6 cellular contexts compared by ENCODE assay signal in the genomic region with DNA sequence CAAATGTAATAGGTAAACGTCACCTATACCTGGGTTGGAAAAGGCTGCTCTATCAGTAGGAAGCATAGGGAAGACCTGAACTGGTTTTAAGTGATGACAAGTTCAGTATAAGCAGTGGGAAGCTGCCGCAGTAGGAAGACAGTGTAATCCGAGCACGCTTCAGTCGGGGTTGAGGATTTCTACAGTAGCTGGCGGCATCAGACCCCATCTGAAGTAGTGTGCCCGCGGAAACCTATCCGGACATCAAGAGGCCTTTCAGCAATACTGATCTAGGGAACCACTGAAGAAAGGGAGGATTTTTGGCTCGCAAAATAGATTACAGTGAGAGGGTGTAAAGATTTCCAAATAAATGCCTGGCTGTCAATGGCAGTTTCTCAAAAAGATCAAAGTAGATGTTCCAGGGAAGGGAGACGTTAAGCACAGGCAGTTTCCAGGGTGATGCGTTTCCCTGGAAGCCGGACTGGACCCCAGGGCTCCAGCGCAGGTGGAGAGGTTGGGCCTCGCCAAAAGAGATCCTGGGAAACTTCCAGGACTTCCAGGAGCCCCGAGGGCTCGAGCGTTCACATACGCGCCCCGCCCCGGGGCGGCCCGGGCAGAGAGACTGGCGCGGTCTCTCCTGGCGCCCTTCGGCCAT. TPM values are rescaled to one million over a fixed set of nuclear protein-coding genes. Genes with fewer than 3 reads are reported as not detected.
DNase-seq lines count a peak whose midpoint lies in the region; ATAC-seq and TF ChIP-seq lines count a peak whose summit lies in the region.

No MANE protein-coding gene starts in this region.

- no peaks in the 10 kb centered on the region for H3K36me3 ChIP-seq in KMS-11 (ENCODE audit: insufficient read depth)
- H3K36me3 ChIP-seq in neural progenitor cell = no peaks in the 10 kb centered on the region

- H3K27me3 ChIP-seq in KMS-11 (ENCODE audit: insufficient read depth, low read depth) = peaks cover 19% of the 10 kb centered on the region; the same call in 1 of the 2 replicates
- peaks cover 45% of the 10 kb centered on the region for H3K27me3 ChIP-seq in neural progenitor cell

- peak overlapping the region; percentile 39 to 87 (median 72) for H3K27ac Mint-ChIP-seq in brain
- no peak overlapping the region for H3K27ac Mint-ChIP-seq in neural progenitor cell

- ATAC-seq in GM21367 (IDR thresholded peaks at IDR 0.05; ENCODE audit: unreplicated experiment) (no peak), HG03025 (IDR thresholded peaks at IDR 0.05; ENCODE audit: low FRiP score, unreplicated experiment) (no peak)

- no peak overlapping the region for H3K9ac ChIP-seq in KMS-11
- H3K9ac ChIP-seq in neural progenitor cell = no peak overlapping the region

- DNase-seq in neural progenitor cell (ENCODE audit: low spot score) (peak; percentile 41), NCI-H774 (lab: John Stamatoyannopoulos, UW) (no peak)

- H3K4me1 Mint-ChIP-seq in brain = peaks cover 44% of the 10 kb centered on the region
- H3K4me1 Mint-ChIP-seq in neural progenitor cell = peaks cover 23% of the 10 kb centered on the region

- peaks cover 17% of the 10 kb centered on the region for H3K27me3 Mint-ChIP-seq in brain
- peaks cover 19% of the 10 kb centered on the region for H3K27me3 Mint-ChIP-seq in neural progenitor cell (ENCODE audit: insufficient read depth, low read depth)

- H3F3A ChIP-seq in neural progenitor cell (ENCODE audit: low read depth) = peaks cover 23% of the 10 kb centered on the region

- no peaks in the 10 kb centered on the region for H3K9me3 ChIP-seq in neural progenitor cell (ENCODE audit: low read depth)

- H3K4me3 Mint-ChIP-seq in brain = peak overlapping the region; percentile 80 to 89 (median 83)
- peak overlapping the region; percentile 86 for H3K4me3 Mint-ChIP-seq in neural progenitor cell

- no peak overlapping the region; the same call in 1 of the 2 replicates for H3K4me2 ChIP-seq in KMS-11
- H3K4me2 ChIP-seq in neural progenitor cell = peak overlapping the region; percentile 74

- H3K4me3 ChIP-seq in KMS-11 (IDR thresholded peaks at IDR 0.05; ENCODE audit: insufficient read depth, low read depth, low read length) = no peak overlapping the region
- H3K4me3 ChIP-seq in neural progenitor cell = peak overlapping the region; percentile 51

- H3K9me3 Mint-ChIP-seq in brain = no peaks in the 10 kb centered on the region
- H3K9me3 Mint-ChIP-seq in neural progenitor cell = no peaks in the 10 kb centered on the region

- H3K27ac ChIP-seq in KMS-11 = no peak overlapping the region
- no peak overlapping the region for H3K27ac ChIP-seq in neural progenitor cell

- H4K20me1 ChIP-seq in KMS-11 (ENCODE audit: insufficient read depth) = no peaks in the 10 kb centered on the region
- peaks cover 14% of the 10 kb centered on the region for H4K20me1 ChIP-seq in neural progenitor cell (ENCODE audit: low read depth)

- H2AFZ ChIP-seq in KMS-11 (ENCODE audit: low read depth) (peak overlapping the region; percentile 23; the same call in 1 of the 2 replicates), neural progenitor cell (replicated peaks) (peak overlapping the region; percentile 95)

- no peak for TF ChIP-seq CTCF in KMS-11 (conservative IDR thresholded peaks at IDR 0.05; ENCODE audit: low read depth, low read length)
- no peak for TF ChIP-seq CTCF in brain (conservative IDR thresholded peaks at IDR 0.05)
- TF ChIP-seq CTCF in neural progenitor cell (IDR thresholded peaks at IDR 0.05) = no peak

- no peaks in the 10 kb centered on the region for H3K79me2 ChIP-seq in KMS-11 (ENCODE audit: insufficient read depth, low read depth)
- peaks cover 15% of the 10 kb centered on the region for H3K79me2 ChIP-seq in neural progenitor cell (ENCODE audit: low read depth)

- peaks cover 2% of the 10 kb centered on the region for H3K4me1 ChIP-seq in KMS-11 (ENCODE audit: low read depth, poor library complexity, severe bottlenecking)
- H3K4me1 ChIP-seq in neural progenitor cell = peaks cover 11% of the 10 kb centered on the region

- H3K36me3 Mint-ChIP-seq in brain (peaks cover 34% of the 10 kb centered on the region), neural progenitor cell (peaks cover 26% of the 10 kb centered on the region)

RNA-seq across cellular contexts. Expression of a gene that starts 5.3 kb away (rescaled TPM):
- 4.9 TPM for polyA plus RNA-seq in brain (ENCODE audit: insufficient read depth, low read depth, low replicate concordance)
- 24.2 and 39.1 TPM in 2 replicates for total RNA-seq in neural progenitor cell (ENCODE audit: low replicate concordance)

RNA-seq across cellular contexts. Expression of a gene that starts 6.1 kb away (rescaled TPM):
- 9.7 TPM for polyA plus RNA-seq in brain (ENCODE audit: insufficient read depth, low read depth, low replicate concordance)
- 3.4 and 13.2 TPM in 2 replicates for total RNA-seq in neural progenitor cell (ENCODE audit: low replicate concordance)

RNA-seq across cellular contexts. Expression of a gene that starts 18.7 kb away (rescaled TPM):
- polyA plus RNA-seq in brain (ENCODE audit: insufficient read depth, low read depth, low replicate concordance) = 65.7 TPM
- total RNA-seq in neural progenitor cell (ENCODE audit: low replicate concordance) = 18.5 and 28.4 TPM in 2 replicates

RNA-seq across cellular contexts. Expression of a gene that starts 18.9 kb away (rescaled TPM):
- polyA plus RNA-seq in brain (ENCODE audit: insufficient read depth, low read depth, low replicate concordance) = 77.9 TPM
- 47.9 and 73.7 TPM in 2 replicates for total RNA-seq in neural progenitor cell (ENCODE audit: low replicate concordance)

RNA-seq across cellular contexts. Expression of a gene that starts 22.4 kb away (rescaled TPM):
- not detected for polyA plus RNA-seq in brain (ENCODE audit: insufficient read depth, low read depth, low replicate concordance)
- 0.11 and 0.71 TPM in 2 replicates for total RNA-seq in neural progenitor cell (ENCODE audit: low replicate concordance)
